Comparison of ENCODE assay signal across 23 cellular contexts in genomic region chr2:14388724-14389123, GRCh38.
"Had no signal": no experiment of that assay in that cellular context is flagged by ENCODE, and none has a peak within 500 bp of the region (broad histone marks: within the 10 kb centered on the region; RNA-seq: fewer than 3 reads in every experiment).

No MANE protein-coding gene starts in this region.

- H3K36me3 Mint-ChIP-seq: IgD-negative memory B cell had no signal

- ATAC-seq: K562 had no signal

- H3K27me3 ChIP-seq: SJSA1 had no signal

- DNase-seq: Kasumi-1, MM.1S, NCI-H1092 treated with DMSO at 0.1 percent for 48 hours, NCI-H1436, NCI-H187, NCI-H2029, NCI-H2081 treated with DMSO at 0.1 percent for 48 hours, NCI-H2171, NCI-H226, NCI-H446, NCI-H510A, NCI-H524 treated with DMSO at 0.1 percent for 48 hours, NCI-H69, NCI-H774, Right ventricle myocardium superior, RPMI8226, SIG-M5 had no signal

- H3K9me3 ChIP-seq: SJSA1 had no signal

- H3K4me1 ChIP-seq: SJSA1 had no signal

- H3K36me3 ChIP-seq: SJSA1 had no signal

- H3K4me1 Mint-ChIP-seq: IgD-negative memory B cell had no signal

- H3K27ac Mint-ChIP-seq: IgD-negative memory B cell had no signal

- H3K27ac ChIP-seq: HL-60, KMS-11, SJSA1, SK-N-MC had no signal

- H3K4me3 Mint-ChIP-seq: IgD-negative memory B cell had no signal

- H3K4me3 ChIP-seq: K562, SJSA1, SK-N-MC had no signal

- H3K27me3 Mint-ChIP-seq: IgD-negative memory B cell had no signal
